8 cellular contexts compared by ENCODE assay signal in the genomic region with DNA sequence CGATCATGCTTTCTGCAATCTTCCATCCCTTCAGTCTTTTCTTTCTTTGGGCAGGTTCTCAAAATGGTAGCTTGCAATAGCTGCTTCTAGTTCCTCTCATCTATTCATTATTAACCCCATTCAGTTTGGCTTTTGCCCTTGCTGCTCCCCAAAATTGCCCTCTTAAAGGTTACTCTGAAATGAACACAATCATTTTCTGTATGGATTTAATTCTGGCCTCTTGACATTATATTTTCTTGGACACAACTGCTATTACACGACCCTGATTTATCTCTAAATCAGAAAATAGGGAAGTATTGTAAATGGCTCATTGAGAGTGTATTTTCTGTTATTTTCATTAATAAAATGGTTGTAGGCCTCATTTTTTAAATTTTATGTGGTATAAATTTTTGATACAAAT. TPM values are rescaled to one million over a fixed set of nuclear protein-coding genes. Genes with fewer than 3 reads are reported as not detected.
DNase-seq lines count a peak whose midpoint lies in the region; ATAC-seq and TF ChIP-seq lines count a peak whose summit lies in the region.

ANGPTL5 (minus strand) TSS at position 101 of the 400 bp plus-strand sequence. CDS start 8,613 bp downstream, outside the sequence.

- H3K9me2 ChIP-seq in OCI-LY1 (ENCODE audit: low read depth, low read length): no peaks in the 10 kb centered on the region

- no peaks in the 10 kb centered on the region for H3K27me3 ChIP-seq in BJ (ENCODE audit: control insufficient read depth, insufficient read depth, low read length)
- H3K27me3 ChIP-seq in OCI-LY1 (ENCODE audit: insufficient read depth, low read length): no peaks in the 10 kb centered on the region
- H3K27me3 ChIP-seq in endodermal cell (ENCODE audit: control insufficient read depth, insufficient read depth, low read length, poor library complexity, severe bottlenecking): no peaks in the 10 kb centered on the region
- peaks cover 2% of the 10 kb centered on the region for H3K27me3 ChIP-seq in neuron (ENCODE audit: insufficient read depth, low read length)

- H3K9ac ChIP-seq in OCI-LY1 (ENCODE audit: low read length) (peak within 1 kb of the TSS; percentile 76), endodermal cell (ENCODE audit: extremely low read depth, low read length, poor library complexity, severe bottlenecking) (peak within 1 kb of the TSS; percentile 58)

- POLR2A ChIA-PET in BJ (lab: Charles Lee): no interaction called here

- TF ChIP-seq CTCF in BJ (IDR thresholded peaks at IDR 0.05; ENCODE audit: insufficient read depth, low read depth, low read length) (no peak), OCI-LY1 (IDR thresholded peaks at IDR 0.05; ENCODE audit: low read length) (no peak), endodermal cell (conservative IDR thresholded peaks at IDR 0.05) (no peak)

- ATAC-seq in HG02981 (IDR thresholded peaks at IDR 0.05; ENCODE audit: unreplicated experiment) (no peak), GM18505 (IDR thresholded peaks at IDR 0.05; ENCODE audit: unreplicated experiment) (no peak)

- no peaks in the 10 kb centered on the region for H3F3A ChIP-seq in OCI-LY1 (ENCODE audit: insufficient read depth, low read length)

- no peaks in the 10 kb centered on the region for H3K36me3 ChIP-seq in BJ (ENCODE audit: control insufficient read depth, insufficient read depth, low read length)
- no peaks in the 10 kb centered on the region for H3K36me3 ChIP-seq in OCI-LY1 (ENCODE audit: insufficient read depth, low read length)
- no peaks in the 10 kb centered on the region for H3K36me3 ChIP-seq in endodermal cell (ENCODE audit: control insufficient read depth, insufficient read depth, low read length)
- H3K36me3 ChIP-seq in neuron (ENCODE audit: insufficient read depth, low read length): no peaks in the 10 kb centered on the region

- H3K27ac Mint-ChIP-seq in endodermal cell: peak within 1 kb of the TSS; percentile 83

- no peaks in the 10 kb centered on the region for H3K27me3 Mint-ChIP-seq in endodermal cell (ENCODE audit: insufficient read depth)

- H3K9me3 ChIP-seq in OCI-LY1 (ENCODE audit: low read length): no peaks in the 10 kb centered on the region
- H3K9me3 ChIP-seq in endodermal cell (ENCODE audit: control insufficient read depth, low read length): no peaks in the 10 kb centered on the region
- no peaks in the 10 kb centered on the region for H3K9me3 ChIP-seq in neuron (ENCODE audit: low read length)

- peak within 1 kb of the TSS; percentile 73 for H3K4me2 ChIP-seq in OCI-LY1 (ENCODE audit: low read length)

- peaks cover 18% of the 10 kb centered on the region for H3K4me1 Mint-ChIP-seq in endodermal cell

- H3K4me3 ChIP-seq in BJ (ENCODE audit: low read depth, low read length): peak within 1 kb of the TSS; percentile 60
- peak within 1 kb of the TSS; percentile 70 for H3K4me3 ChIP-seq in OCI-LY1 (ENCODE audit: low read depth, low read length, poor library complexity, severe bottlenecking)
- H3K4me3 ChIP-seq in endodermal cell (ENCODE audit: low read length): peak within 1 kb of the TSS; percentile 86
- peak within 1 kb of the TSS; percentile 50 for H3K4me3 ChIP-seq in neuron (ENCODE audit: low read length)

- H3K4me1 ChIP-seq in OCI-LY1 (ENCODE audit: insufficient read depth, low read length, severe bottlenecking) (peaks cover 54% of the 10 kb centered on the region), endodermal cell (ENCODE audit: control insufficient read depth, insufficient read depth, low read length) (no peaks in the 10 kb centered on the region), neuron (ENCODE audit: insufficient read depth, low read length) (peaks cover 4% of the 10 kb centered on the region)

- H2AFZ ChIP-seq in OCI-LY1 (ENCODE audit: low read length) (no peak within 1 kb of the TSS), neuron (ENCODE audit: low read depth, low read length) (peak within 1 kb of the TSS; percentile 88)

- 0 out of 2 replicates have a peak, but pooled peaks cover 5% of the 10 kb centered on the region for H3K79me2 ChIP-seq in OCI-LY1 (ENCODE audit: insufficient read depth, low read length)

- no peaks in the 10 kb centered on the region for H3K36me3 Mint-ChIP-seq in endodermal cell (ENCODE audit: low read depth)

- no peak for TF ChIP-seq POLR2A in GM18505 (IDR thresholded peaks at IDR 0.05; ENCODE audit: borderline replicate concordance, extremely low read depth, insufficient read depth, insufficient read length)

- CTCF ChIA-PET in BJ (lab: Yijun Ruan, JAX): no interaction called here

- H3K27ac ChIP-seq in OCI-LY1 (ENCODE audit: low read depth, low read length, poor library complexity, severe bottlenecking) (peak within 1 kb of the TSS; percentile 94), endodermal cell (ENCODE audit: low read depth, low read length) (peak within 1 kb of the TSS; percentile 59)

- H3K9me3 Mint-ChIP-seq in endodermal cell: no peaks in the 10 kb centered on the region

- WGBS in endodermal cell (ENCODE audit: insufficient coverage in 1 of 2, insufficient read length in 1 of 2), 2 experiments: 90% methylated on average over 1 to 2 of the region's 2 CpGs

- DNase-seq in BJ (ENCODE audit: low read depth) (no peak), endodermal cell (no peak), kidney glomerular epithelial cell (lab: John Stamatoyannopoulos, UW) (no peak), ecto neural progenitor cell (ENCODE audit: low spot score) (no peak)

- H3K4me3 Mint-ChIP-seq in endodermal cell: peak within 1 kb of the TSS; percentile 84

- no peaks in the 10 kb centered on the region for H4K20me1 ChIP-seq in OCI-LY1 (ENCODE audit: insufficient read depth, low read length)

RNA-seq across cellular contexts. Expression of gene ANGPTL5, which starts in this region (rescaled TPM):
- not detected in 2 replicates for polyA plus RNA-seq in BJ (2011; rRNA removed)
- polyA minus RNA-seq in BJ (2011; rRNA and poly(A)+ RNA removed): not detected in 2 replicates
- not detected for total RNA-seq in endodermal cell
- polyA plus RNA-seq in endodermal cell (2013, experiment 1 of 2): not detected
- not detected for polyA plus RNA-seq in endodermal cell (2013, experiment 2 of 2)
